In the genomic region with DNA sequence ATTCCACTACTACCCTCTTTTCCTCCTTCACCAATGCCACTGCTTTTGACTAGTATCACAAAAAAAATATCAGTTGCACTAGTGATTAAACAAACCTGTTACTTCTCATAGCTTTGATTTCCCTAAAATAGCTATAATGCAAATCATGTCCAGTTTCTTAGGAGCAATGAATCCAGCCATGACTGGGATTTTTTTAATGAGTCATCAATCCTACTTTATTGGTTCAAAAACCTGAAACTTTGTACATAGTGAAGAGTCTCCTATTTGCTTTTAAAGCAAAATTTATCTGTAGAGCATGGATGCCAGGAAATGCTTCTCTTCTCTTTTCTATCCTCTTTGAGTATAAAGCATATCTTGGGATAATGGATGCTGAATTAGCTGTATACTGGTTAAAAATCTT, we compare ENCODE assay signal across 28 cellular contexts.
"Had no signal": no experiment of that assay in that cellular context is flagged by ENCODE, and none has a peak within 500 bp of the region (broad histone marks: within the 10 kb centered on the region; RNA-seq: fewer than 3 reads in every experiment).

No MANE protein-coding gene starts in this region.

- H3K4me3 ChIP-seq: adrenal gland, body of pancreas, coronary artery, dorsolateral prefrontal cortex, left ventricle myocardium inferior, lung, mucosa of descending colon, uterus had no signal

- H3K4me1 ChIP-seq: adrenal gland, body of pancreas, left ventricle myocardium inferior, uterus had no signal

- H3K27ac ChIP-seq: adrenal gland, body of pancreas, coronary artery, dorsolateral prefrontal cortex, left ventricle myocardium inferior, uterus, VCaP had no signal

- H3K9me3 ChIP-seq: adrenal gland, body of pancreas, left ventricle myocardium inferior, mucosa of descending colon, uterus had no signal

- H3K27me3 Mint-ChIP-seq: natural killer cell treated with Interleukin-12 subunit alpha and Interleukin-12 subunit beta and Interleukin-15 and Interleukin-18, amount 100 ng/mL, for 72 hours; stimulated activated naive CD8-positive, alpha-beta T cell treated with anti-CD3 and anti-CD28 coated beads, Interleukin-15, Interleukin-2, amounts not matched to agents 100 ng/mL and 50 ng/mL, for 24 hours; type B pancreatic cell had no signal

- H3K36me3 ChIP-seq: adrenal gland, left ventricle myocardium inferior, uterus had no signal

- H3K4me1 Mint-ChIP-seq: activated naive CD8-positive, alpha-beta T cell treated with anti-CD3 and anti-CD28 coated beads for 36 hours; stimulated activated effector memory CD8-positive, alpha-beta T cell treated with anti-CD3 and anti-CD28 coated beads, Interleukin-12 subunit alpha, Interleukin-12 subunit beta, amount 100 ng/mL, for 72 hours had no signal

- DNase-seq: activated CD4-positive, alpha-beta T cell treated with anti-CD3 and anti-CD28 coated beads for 4 hours; activated CD4-positive, alpha-beta T cell treated with anti-CD3 and anti-CD28 coated beads, Interleukin-2, amount 50 U/mL, for 4 hours; activated effector memory CD4-positive, alpha-beta T cell treated with Interleukin-2 at 50 U/mL for 16 hours; activated naive CD4-positive, alpha-beta T cell treated with anti-CD3 and anti-CD28 coated beads for 36 hours; activated naive CD8-positive, alpha-beta T cell treated with anti-CD3 and anti-CD28 coated beads for 36 hours; adrenal gland; aorta; body of pancreas; dorsolateral prefrontal cortex; effector memory CD4-positive, alpha-beta T cell; glutamatergic neuron; islet precursor cell; left ventricle myocardium inferior; mucosa of descending colon; right cardiac atrium; stimulated activated CD4-positive, alpha-beta T cell treated with anti-CD3 and anti-CD28 coated beads, Interleukin-12 subunit alpha, Interleukin-12 subunit beta, amount 100 ng/mL, for 4 hours; stimulated activated CD4-positive, alpha-beta T cell treated with anti-CD3 and anti-CD28 coated beads, Interleukin-4, amount 100 ng/mL, for 24 hours; T-helper 9 cell; uterus had no signal

- ATAC-seq: body of pancreas; esophagus mucosa; mucosa of descending colon; natural killer cell treated with Interleukin-12 subunit alpha and Interleukin-12 subunit beta and Interleukin-15 and Interleukin-18, amount 100 ng/mL, for 72 hours; right cardiac atrium; stimulated activated effector memory CD8-positive, alpha-beta T cell treated with anti-CD3 and anti-CD28 coated beads, Interleukin-12 subunit alpha, Interleukin-12 subunit beta, amount 100 ng/mL, for 72 hours had no signal

- H3K36me3 Mint-ChIP-seq: activated naive CD8-positive, alpha-beta T cell treated with anti-CD3 and anti-CD28 coated beads for 36 hours; natural killer cell treated with Interleukin-12 subunit alpha and Interleukin-12 subunit beta and Interleukin-15 and Interleukin-18, amount 100 ng/mL, for 72 hours; stimulated activated effector memory CD8-positive, alpha-beta T cell treated with anti-CD3 and anti-CD28 coated beads, Interleukin-12 subunit alpha, Interleukin-12 subunit beta, amount 100 ng/mL, for 72 hours; type B pancreatic cell had no signal

- H3K4me3 Mint-ChIP-seq: activated naive CD4-positive, alpha-beta T cell treated with anti-CD3 and anti-CD28 coated beads for 36 hours; activated naive CD8-positive, alpha-beta T cell treated with anti-CD3 and anti-CD28 coated beads for 36 hours; natural killer cell treated with Interleukin-12 subunit alpha and Interleukin-12 subunit beta and Interleukin-15 and Interleukin-18, amount 100 ng/mL, for 72 hours; stimulated activated effector memory CD8-positive, alpha-beta T cell treated with anti-CD3 and anti-CD28 coated beads, Interleukin-12 subunit alpha, Interleukin-12 subunit beta, amount 100 ng/mL, for 72 hours; stimulated activated naive CD8-positive, alpha-beta T cell treated with anti-CD3 and anti-CD28 coated beads, Interleukin-15, Interleukin-2, amounts not matched to agents 100 ng/mL and 50 ng/mL, for 24 hours; type B pancreatic cell had no signal

- H3K27me3 ChIP-seq: adrenal gland, body of pancreas, dorsolateral prefrontal cortex, uterus had no signal

- H3K9me3 Mint-ChIP-seq: activated naive CD4-positive, alpha-beta T cell treated with anti-CD3 and anti-CD28 coated beads for 36 hours; activated naive CD8-positive, alpha-beta T cell treated with anti-CD3 and anti-CD28 coated beads for 36 hours; stimulated activated naive CD8-positive, alpha-beta T cell treated with anti-CD3 and anti-CD28 coated beads, Interleukin-15, Interleukin-2, amounts not matched to agents 100 ng/mL and 50 ng/mL, for 24 hours; type B pancreatic cell had no signal

- H3K27ac Mint-ChIP-seq: activated naive CD4-positive, alpha-beta T cell treated with anti-CD3 and anti-CD28 coated beads for 36 hours; activated naive CD8-positive, alpha-beta T cell treated with anti-CD3 and anti-CD28 coated beads for 36 hours; natural killer cell treated with Interleukin-12 subunit alpha and Interleukin-12 subunit beta and Interleukin-15 and Interleukin-18, amount 100 ng/mL, for 72 hours; stimulated activated effector memory CD8-positive, alpha-beta T cell treated with anti-CD3 and anti-CD28 coated beads, Interleukin-12 subunit alpha, Interleukin-12 subunit beta, amount 100 ng/mL, for 72 hours; stimulated activated naive CD8-positive, alpha-beta T cell treated with anti-CD3 and anti-CD28 coated beads, Interleukin-15, Interleukin-2, amounts not matched to agents 100 ng/mL and 50 ng/mL, for 24 hours; type B pancreatic cell had no signal

- FAIRE-seq: frontal cortex had no signal
